Comparison of ENCODE assay signal across 26 cellular contexts in genomic region chr14:58547649-58548048, GRCh38.
"Had no signal": no experiment of that assay in that cellular context is flagged by ENCODE, and none has a peak within 500 bp of the region (broad histone marks: within the 10 kb centered on the region; RNA-seq: fewer than 3 reads in every experiment).

No MANE protein-coding gene starts in this region.

- H3K27me3 ChIP-seq: dorsolateral prefrontal cortex, esophagus muscularis mucosa, gastroesophageal sphincter, heart left ventricle, right atrium auricular region, spleen, upper lobe of right lung had no signal

- H3K27me3 Mint-ChIP-seq: activated B cell treated with CpG ODN at 0.5 μM for 24 hours; activated naive CD8-positive, alpha-beta T cell; central memory CD8-positive, alpha-beta T cell; effector memory CD8-positive, alpha-beta T cell had no signal

- H3K4me3 Mint-ChIP-seq: activated B cell treated with CpG ODN at 0.5 μM for 24 hours; activated naive CD8-positive, alpha-beta T cell; activated T-cell treated with anti-CD3 and anti-CD28 coated beads, Interleukin-2, amount 50 U/mL, for 4 hours; central memory CD8-positive, alpha-beta T cell; effector memory CD8-positive, alpha-beta T cell; natural killer cell had no signal

- H3K9me3 ChIP-seq: esophagus muscularis mucosa, gastroesophageal sphincter, prostate gland, right atrium auricular region, thoracic aorta, upper lobe of right lung had no signal

- H3K4me3 ChIP-seq: dorsolateral prefrontal cortex, esophagus muscularis mucosa, gastroesophageal sphincter, heart left ventricle, prostate gland, right atrium auricular region, spleen, thoracic aorta, upper lobe of right lung had no signal

- H3K36me3 ChIP-seq: esophagus muscularis mucosa, prostate gland, right atrium auricular region, thoracic aorta, upper lobe of right lung had no signal

- H3K4me1 Mint-ChIP-seq: activated B cell treated with CpG ODN at 0.5 μM for 24 hours; central memory CD8-positive, alpha-beta T cell; natural killer cell had no signal

- H3K9me3 Mint-ChIP-seq: activated T-helper 2 cell treated with anti-CD3 and anti-CD28 coated beads, Interferon-gamma antibody, Interleukin-2, Interleukin-4, amounts not matched to agents 10 μg/mL and 5 μg/mL and 100 μg/mL, durations not matched to agents 14 hours and 24 hours and 36 hours; central memory CD8-positive, alpha-beta T cell; effector memory CD8-positive, alpha-beta T cell; natural killer cell had no signal

- DNase-seq: activated B cell treated with CpG ODN at 0.5 μM for 24 hours; activated CD4-positive, alpha-beta T cell treated with anti-CD3 and anti-CD28 coated beads for 4 hours; activated CD4-positive, alpha-beta T cell treated with anti-CD3 and anti-CD28 coated beads, Interleukin-2, amount 50 U/mL, for 48 hours; activated CD8-positive, alpha-beta memory T cell treated with anti-CD3 and anti-CD28 coated beads, Interleukin-2, amount 50 U/mL, for 48 hours; activated naive CD4-positive, alpha-beta T cell; activated T-cell treated with anti-CD3 and anti-CD28 coated beads, Interleukin-2, amount 50 U/mL, for 4 hours; dorsolateral prefrontal cortex; effector memory CD8-positive, alpha-beta T cell; heart left ventricle; islet precursor cell; left cardiac atrium; midbrain; natural killer cell; spleen; stimulated activated CD4-positive, alpha-beta T cell treated with anti-CD3 and anti-CD28 coated beads, Interleukin-4, amount 100 ng/mL, for 24 hours; stimulated activated naive CD4-positive, alpha-beta T cell treated with Interleukin-2 at 50 U/mL for 16 hours; T1000; upper lobe of right lung had no signal

- H3K27ac ChIP-seq: dorsolateral prefrontal cortex, esophagus muscularis mucosa, gastroesophageal sphincter, heart left ventricle, prostate gland, right atrium auricular region, spleen, thoracic aorta, upper lobe of right lung had no signal

- H3K27ac Mint-ChIP-seq: activated B cell treated with CpG ODN at 0.5 μM for 24 hours; activated naive CD8-positive, alpha-beta T cell; activated T-helper 2 cell treated with anti-CD3 and anti-CD28 coated beads, Interferon-gamma antibody, Interleukin-2, Interleukin-4, amounts not matched to agents 10 μg/mL and 5 μg/mL and 100 μg/mL, durations not matched to agents 14 hours and 24 hours and 36 hours; effector memory CD8-positive, alpha-beta T cell; natural killer cell had no signal

- H3K4me1 ChIP-seq: esophagus muscularis mucosa, gastroesophageal sphincter, heart left ventricle, prostate gland, right atrium auricular region, spleen, upper lobe of right lung had no signal
